Comparison of ENCODE assay signal across 9 cellular contexts in genomic region chr12:95633049-95633545, GRCh38.
A peak's percentile ranks its signal among the peaks of the same experiment; 100 is the strongest.
DNase-seq lines count a peak whose midpoint lies in the region; ATAC-seq and TF ChIP-seq lines count a peak whose summit lies in the region.
"Had no signal": no experiment of that assay in that cellular context is flagged by ENCODE, and none has a peak within 500 bp of the region (broad histone marks: within the 10 kb centered on the region; RNA-seq: fewer than 3 reads in every experiment).

No MANE protein-coding gene starts in this region.

- H3K4me1 Mint-ChIP-seq in Caco-2 (ENCODE audit: low read depth, unreplicated experiment) = peaks cover 10% of the 10 kb centered on the region

- no peaks in the 10 kb centered on the region for H3K79me2 ChIP-seq in SK-N-SH (ENCODE audit: insufficient read depth)

- intact Hi-C loops in adrenal gland (cut with DNase I) = no loop called here
- intact Hi-C loops in Caco-2 (cut with micrococcal nuclease; ENCODE audit: unreplicated experiment) = no loop called here

- H2AFZ ChIP-seq in SK-N-SH (ENCODE audit: low read depth) = no peak overlapping the region

- no peak for ATAC-seq in SK-N-SH treated with all-trans-retinoic acid at 6 μM for 48 hours

- CTCF ChIA-PET in SK-N-SH (lab: Yijun Ruan, JAX) = interaction anchor here (2.0 kb wide), 1 partner anchor 9 kb away, joined by 5 read pairs; no protein-coding TSS in a partner anchor
- CTCF ChIA-PET in Caco-2 (lab: Charles Lee) = no interaction called here

- TF ChIP-seq CTCF in SK-N-SH (IDR thresholded peaks at IDR 0.05) = no peak
- TF ChIP-seq CTCF in adrenal gland (IDR thresholded peaks at IDR 0.05) = no peak
- no peak for TF ChIP-seq CTCF in Caco-2 (IDR thresholded peaks at IDR 0.05; ENCODE audit: insufficient read depth in 1 of 2, low read depth in 1 of 2, low read length in 1 of 2, severe bottlenecking in 1 of 2, unreplicated experiment in 1 of 2)

- H3K9me3 Mint-ChIP-seq in Caco-2 (ENCODE audit: unreplicated experiment) = no peaks in the 10 kb centered on the region

- H3K27ac ChIP-seq in SK-N-SH (ENCODE audit: low read depth in 2 of 2, low read length in 1 of 2) (no peak overlapping the region), adrenal gland (peak overlapping the region in 1 of 5 donors; percentile 37), thymus (ENCODE audit: low read depth) (peak overlapping the region; percentile 25)

- no peak overlapping the region for H3K4me3 Mint-ChIP-seq in Caco-2 (ENCODE audit: unreplicated experiment)
- H3K4me3 Mint-ChIP-seq: B cell had no signal

- POLR2A ChIA-PET in SK-N-SH (lab: Yijun Ruan, JAX) (no interaction called here), Caco-2 (lab: Charles Lee) (no interaction called here)

- WGBS in SK-N-SH (ENCODE audit: low lambda C conversion rate) = 46% methylated on average over 7 of the region's 7 CpGs
- WGBS in adrenal gland, 4 donors = 54 to 64% (median 62%) methylated on average over 7 of the region's 7 CpGs
- WGBS in thymus = 95% methylated on average over 7 of the region's 7 CpGs

- H3K9ac ChIP-seq in SK-N-SH = no peak overlapping the region

- H4K20me1 ChIP-seq in SK-N-SH (ENCODE audit: insufficient read depth) = no peaks in the 10 kb centered on the region

- no peaks in the 10 kb centered on the region for H3K27me3 ChIP-seq in SK-N-SH (ENCODE audit: insufficient read depth)
- H3K27me3 ChIP-seq in adrenal gland = no peaks in the 10 kb centered on the region
- no peaks in the 10 kb centered on the region for H3K27me3 ChIP-seq in thymus (ENCODE audit: control insufficient read depth, insufficient read depth)
- H3K27me3 ChIP-seq in Caco-2 (replicated peaks; ENCODE audit: control insufficient read depth, insufficient read depth, low read length) = no peaks in the 10 kb centered on the region

- H3K36me3 Mint-ChIP-seq in Caco-2 (ENCODE audit: insufficient read depth, unreplicated experiment) = no peaks in the 10 kb centered on the region

- H3K27ac Mint-ChIP-seq in Caco-2 (ENCODE audit: unreplicated experiment) = no peak overlapping the region
- H3K27ac Mint-ChIP-seq: B cell had no signal

- H3K4me1 ChIP-seq in SK-N-SH (ENCODE audit: control insufficient read depth in 1 of 2, insufficient read depth in 2 of 2, low read depth in 1 of 2, low read length in 1 of 2) (peaks cover 0 to 4% of the 10 kb centered on the region in 2 experiments; a peak in 1 of 4 replicates), adrenal gland (replicated peaks in 1 of 2) (peaks cover 0 to 5% of the 10 kb centered on the region in 2 donors), thymus (ENCODE audit: control insufficient read depth, insufficient read depth, low read length) (no peaks in the 10 kb centered on the region), Caco-2 (peaks cover 8% of the 10 kb centered on the region)

- no peak for TF ChIP-seq POLR2A in adrenal gland (IDR thresholded peaks at IDR 0.05)

- no peak for TF ChIP-seq RAD21 in SK-N-SH (IDR thresholded peaks at IDR 0.05; ENCODE audit: low read length)

- H3K9me2 ChIP-seq in SK-N-SH = no peaks in the 10 kb centered on the region

- no peak overlapping the region for H3K4me3 ChIP-seq in SK-N-SH (ENCODE audit: low read depth in 2 of 2, low read length in 1 of 2)
- no peak overlapping the region for H3K4me3 ChIP-seq in adrenal gland
- no peak overlapping the region for H3K4me3 ChIP-seq in thymus (ENCODE audit: low read length)
- no peak overlapping the region for H3K4me3 ChIP-seq in Caco-2 (ENCODE audit: low read depth, low read length)

- no peaks in the 10 kb centered on the region for H3K9me3 ChIP-seq in SK-N-SH
- H3K9me3 ChIP-seq in adrenal gland (replicated peaks in 1 of 3) = no peaks in the 10 kb centered on the region
- no peaks in the 10 kb centered on the region for H3K9me3 ChIP-seq in thymus (ENCODE audit: control insufficient read depth)
- H3K9me3 ChIP-seq in Caco-2 = no peaks in the 10 kb centered on the region

- no peaks in the 10 kb centered on the region for H3K27me3 Mint-ChIP-seq in Caco-2 (ENCODE audit: insufficient read depth, unreplicated experiment)
- H3K27me3 Mint-ChIP-seq: B cell had no signal

- no peak for DNase-seq in SK-N-SH
- peak in 6 of 7 donors; percentile 65 to 79 (median 72) for DNase-seq in adrenal gland
- peak; percentile 86 for DNase-seq in islet precursor cell
- no peak for DNase-seq in activated effector memory CD4-positive, alpha-beta T cell treated with Interleukin-2 at 50 U/mL for 16 hours
- no peak for DNase-seq in Caco-2
- no peak for DNase-seq in stimulated activated CD4-positive, alpha-beta T cell treated with anti-CD3 and anti-CD28 coated beads, Interleukin-2, amount 100 ng/mL, for 48 hours

- TF ChIP-seq EP300 in SK-N-SH (IDR thresholded peaks at IDR 0.05; ENCODE audit: borderline replicate concordance in 1 of 2, low read depth in 1 of 2, low read length in 1 of 2) = no peak

- H3F3A ChIP-seq in SK-N-SH (replicated peaks; ENCODE audit: insufficient read depth) = no peaks in the 10 kb centered on the region

- BruUV-seq in Caco-2 (replicated peaks; lab: Mats Ljungman, UMichigan) = no TSS peak

- no peaks in the 10 kb centered on the region for H3K36me3 ChIP-seq in SK-N-SH (replicated peaks in 1 of 2; ENCODE audit: control insufficient read depth in 1 of 2, insufficient read depth in 2 of 2, low read length in 1 of 2)
- H3K36me3 ChIP-seq in adrenal gland (replicated peaks in 1 of 2) = no peaks in the 10 kb centered on the region
- no peaks in the 10 kb centered on the region for H3K36me3 ChIP-seq in thymus (ENCODE audit: control insufficient read depth, insufficient read depth)
- H3K36me3 ChIP-seq in Caco-2 (ENCODE audit: control insufficient read depth, insufficient read depth, low read length) = no peaks in the 10 kb centered on the region

- no peak overlapping the region for H3K4me2 ChIP-seq in SK-N-SH

TF ChIP-seq in SK-N-SH, 30 proteins besides CTCF, POLR2A, EP300 and RAD21:
- TF ChIP-seq FOSL2 (IDR thresholded peaks at IDR 0.05; ENCODE audit: borderline replicate concordance, low read depth) (peak; percentile 25; the same call in 1 of the 2 replicates), POLR2AphosphoS5 (IDR thresholded peaks at IDR 0.05; ENCODE audit: low read depth, low read length) (no peak), USF1 (IDR thresholded peaks at IDR 0.05; ENCODE audit: borderline replicate concordance, low read depth) (no peak)

TF ChIP-seq in SK-N-SH treated with all-trans-retinoic acid at 6 μM for 48 hours, 23 proteins besides CTCF, POLR2A, EP300 and RAD21:
- no peak for TF ChIP-seq PPARA (CRISPR knock-in tag; IDR thresholded peaks at IDR 0.05; ENCODE audit: borderline replicate concordance)
- no peak for TF ChIP-seq ZNF70 (CRISPR knock-in tag; IDR thresholded peaks at IDR 0.05)
- no peak for TF ChIP-seq ZNF565 (CRISPR knock-in tag; conservative IDR thresholded peaks at IDR 0.05; ENCODE audit: low read depth)
- TF ChIP-seq OSR1 (CRISPR knock-in tag; IDR thresholded peaks at IDR 0.05) = no peak
- no peak for TF ChIP-seq TOX (CRISPR knock-in tag; IDR thresholded peaks at IDR 0.05; ENCODE audit: borderline replicate concordance)
- no peak for TF ChIP-seq ZFP30 (CRISPR knock-in tag; IDR thresholded peaks at IDR 0.05)
- no peak for TF ChIP-seq GLIS3 (CRISPR knock-in tag; IDR thresholded peaks at IDR 0.05)
- TF ChIP-seq ESRRG (CRISPR knock-in tag; IDR thresholded peaks at IDR 0.05) = no peak
- TF ChIP-seq BACH2 (CRISPR knock-in tag; IDR thresholded peaks at IDR 0.05; ENCODE audit: borderline replicate concordance) = no peak
- no peak for TF ChIP-seq CSDC2 (CRISPR knock-in tag; IDR thresholded peaks at IDR 0.05)
- no peak for TF ChIP-seq POU6F1 (CRISPR knock-in tag; IDR thresholded peaks at IDR 0.05; ENCODE audit: borderline replicate concordance, low read depth)
TF ChIP-seq in SK-N-SH treated with all-trans-retinoic acid at 6 μM for 48 hours: peak in this region for 0.

Comparison
In these comparisons a context has a peak if more than half of its experiments do, and no peak if none do; other contexts are left out.
1. DNase-seq: peak in adrenal gland (6 of 7) and islet precursor cell (single experiment); none in SK-N-SH (single experiment), activated effector memory CD4-positive, alpha-beta T cell treated with Interleukin-2 at 50 U/mL for 16 hours (single experiment), Caco-2 (0 of 2) and stimulated activated CD4-positive, alpha-beta T cell treated with anti-CD3 and anti-CD28 coated beads, Interleukin-2, amount 100 ng/mL, for 48 hours (0 of 2).